Comparison of ENCODE assay signal across 8 cellular contexts in the genomic region with DNA sequence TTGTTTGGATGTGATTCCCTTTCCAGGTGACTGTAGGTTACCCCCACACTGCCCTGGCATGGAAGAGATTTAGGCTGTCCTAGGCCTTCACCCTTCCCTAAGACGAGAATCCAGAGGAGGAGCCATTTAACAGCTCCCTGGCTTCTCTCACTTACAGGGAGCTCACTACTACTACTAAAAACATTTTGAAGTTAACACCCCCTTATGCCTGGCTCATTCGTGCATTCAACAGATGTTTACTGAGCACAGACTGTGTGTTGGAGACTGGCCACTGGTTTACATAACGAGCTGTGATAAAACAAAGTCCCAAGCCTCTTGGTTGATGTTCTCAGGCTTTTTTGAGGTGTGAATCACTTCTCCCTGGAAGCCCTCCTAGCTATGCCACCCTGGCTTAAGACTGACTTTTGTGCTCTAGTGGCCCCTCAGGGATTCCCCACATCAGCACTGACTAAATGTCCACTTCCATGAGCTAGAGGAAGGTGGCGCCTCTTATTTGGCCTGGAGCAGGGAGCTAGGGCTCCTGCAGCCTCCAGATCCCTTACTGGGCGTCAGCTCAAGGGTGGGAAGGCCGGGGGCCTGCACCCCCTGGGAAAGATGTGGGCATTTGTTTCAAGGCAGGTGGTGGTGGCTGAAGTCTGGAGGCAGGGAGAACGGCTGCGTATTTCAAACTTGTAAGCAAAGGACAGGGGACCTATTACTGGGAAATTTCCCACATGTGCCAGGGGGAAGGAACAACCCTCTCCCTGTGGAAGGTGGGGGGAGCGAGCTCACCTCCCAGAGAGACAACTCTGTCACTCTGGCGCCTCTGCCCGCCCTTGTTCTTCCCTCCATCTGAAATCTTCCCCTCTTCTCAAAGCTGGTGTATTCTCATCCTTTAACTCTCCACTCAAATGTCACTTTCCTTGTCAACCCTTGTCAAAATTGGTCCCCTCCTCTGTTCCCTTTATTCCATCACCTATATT. TPM values are rescaled to one million over a fixed set of nuclear protein-coding genes. Genes with fewer than 3 reads are reported as not detected.
DNase-seq lines count a peak whose midpoint lies in the region; ATAC-seq and TF ChIP-seq lines count a peak whose summit lies in the region.

No MANE protein-coding gene starts in this region.

- no peaks in the 10 kb centered on the region for H3K9me3 Mint-ChIP-seq in naive B cell

- DNase-seq in NCI-H2107 treated with DMSO at 0.1 percent for 48 hours (lab: John Stamatoyannopoulos, UW; ENCODE audit: unreplicated experiment) (peak; percentile 84), NCI-H2107 (lab: John Stamatoyannopoulos, UW) (no peak), Peyer's patch (peak in 1 of 3 donors; percentile 68), epithelial cell of esophagus (ENCODE audit: low read depth) (peak; percentile 52), naive B cell (no peak), NAMALWA (ENCODE audit: low spot score) (no peak)

- H3K27me3 Mint-ChIP-seq in naive B cell, result no peaks in the 10 kb centered on the region

- peak overlapping the region in 5 of 8 donors; percentile 1 to 78 (median 25) for H3K4me3 Mint-ChIP-seq in naive B cell

- ATAC-seq in naive B cell (ENCODE audit: low read depth in 2 of 2), result no peak
- ATAC-seq in HG03175 (IDR thresholded peaks at IDR 0.05; ENCODE audit: unreplicated experiment), result no peak
- ATAC-seq in GM19395 (IDR thresholded peaks at IDR 0.05; ENCODE audit: unreplicated experiment), result no peak

- H3K36me3 ChIP-seq in Peyer's patch, result no peaks in the 10 kb centered on the region

- TF ChIP-seq POLR2A in Peyer's patch (IDR thresholded peaks at IDR 0.05), result peak in 1 of 2 donors; percentile 45

- H3K4me1 Mint-ChIP-seq in naive B cell, result peaks cover 13 to 17% (median 14%) of the 10 kb centered on the region in 3 donors

- H3K36me3 Mint-ChIP-seq in naive B cell, result no peaks in the 10 kb centered on the region

- peak overlapping the region; percentile 98 to 100 (median 99) for H3K27ac ChIP-seq in Peyer's patch

- TF ChIP-seq CTCF in Peyer's patch (IDR thresholded peaks at IDR 0.05) (peak in 4 of 6 experiments; percentile 7 to 23 (median 16)), epithelial cell of esophagus (IDR thresholded peaks at IDR 0.05; ENCODE audit: insufficient read depth, low read depth, low read length, missing control alignments) (peak; percentile 33)

- no peaks in the 10 kb centered on the region for H3K27me3 ChIP-seq in Peyer's patch

- H3K4me3 ChIP-seq in Peyer's patch (peak overlapping the region in 2 of 4 donors; percentile 14 to 68), epithelial cell of esophagus (ENCODE audit: low read length) (no peak overlapping the region)

- peak overlapping the region in 3 of 6 donors; percentile 27 to 42 (median 39) for H3K27ac Mint-ChIP-seq in naive B cell

- H3K9me3 ChIP-seq in Peyer's patch, result no peaks in the 10 kb centered on the region

- H3K4me1 ChIP-seq in Peyer's patch, result peaks cover 0 to 44% (median 2%) of the 10 kb centered on the region in 4 donors

RNA-seq across cellular contexts. Expression of a gene that starts 19.4 kb away (rescaled TPM):
- over 10,000 TPM; 10,683 to 28,425 (median 19,356) TPM for total RNA-seq in Peyer's patch
- 1,000 to 10,000 TPM; 1,985 to 6,450 (median 3,738) TPM for polyA plus RNA-seq in naive B cell (ENCODE audit: low read depth in 6 of 6)

RNA-seq across cellular contexts. Expression of a gene that starts 45.4 kb away (rescaled TPM):
- total RNA-seq in Peyer's patch, result 10 to 100 TPM; 73.4 to 88.1 (median 79.0) TPM
- polyA plus RNA-seq in naive B cell (ENCODE audit: low read depth in 6 of 6), result 10 to 100 TPM; 21.8 to 40.0 (median 27.2) TPM

RNA-seq across cellular contexts. Expression of a gene that starts 56.9 kb away (rescaled TPM):
- 1,000 to 10,000 TPM in 2 of 4 donors, 100 to 1,000 TPM in 2; 705 to 1,411 (median 1,064) TPM for total RNA-seq in Peyer's patch
- 1 to 10 TPM in 5 of 6 donors, under 1 TPM in 1; 0.88 to 4.2 (median 1.2) TPM for polyA plus RNA-seq in naive B cell (ENCODE audit: low read depth in 6 of 6)

Comparison
In these comparisons a context has a peak if more than half of its experiments do, and no peak if none do; other contexts are left out.
1. DNase-seq: peak in NCI-H2107 treated with DMSO at 0.1 percent for 48 hours (single experiment) and epithelial cell of esophagus (single experiment); none in NCI-H2107 (single experiment), naive B cell (single experiment) and NAMALWA (single experiment).